Comparison of ENCODE assay signal across 1 cellular context in genomic region chr9:127710204-127710805, GRCh38.
TF ChIP-seq lines count a peak whose summit lies in the region.

No MANE protein-coding gene starts in this region.

TF ChIP-seq in K562, 482 proteins besides CTCF, POLR2A, EP300 and RAD21:
- TF ChIP-seq BRD4 (IDR thresholded peaks at IDR 0.05) (no peak), FOXM1 (IDR thresholded peaks at IDR 0.05; ENCODE audit: low read depth) (no peak), FOXM1 (CRISPR knock-in tag; IDR thresholded peaks at IDR 0.05; ENCODE audit: low read depth) (no peak), PTRF (tag; IDR thresholded peaks at IDR 0.05) (no peak), FUS (optimal IDR thresholded peaks at IDR 0.05; ENCODE audit: low read depth, low read length) (no peak), IFI16 (CRISPR knock-in tag; IDR thresholded peaks at IDR 0.05) (no peak), BCOR (IDR thresholded peaks at IDR 0.05) (peak; percentile 20; the same call in 1 of the 2 replicates), MIER1 (IDR thresholded peaks at IDR 0.05; ENCODE audit: low read depth) (no peak), RBM25 (IDR thresholded peaks at IDR 0.05; ENCODE audit: low read depth, low read length, severe bottlenecking) (no peak), NR3C1 (CRISPR knock-in tag; IDR thresholded peaks at IDR 0.05) (no peak), ZFP36 (IDR thresholded peaks at IDR 0.05; ENCODE audit: low read depth, low read length, partially characterized antibody) (peak; percentile 84), FOXK2 (conservative IDR thresholded peaks at IDR 0.05 in 1 of 2, IDR thresholded peaks at IDR 0.05 in 1 of 2; ENCODE audit: low read depth in 2 of 2) (no peak), RBM22 (IDR thresholded peaks at IDR 0.05; ENCODE audit: low read depth, low read length, poor library complexity, severe bottlenecking) (no peak), CREBBP (IDR thresholded peaks at IDR 0.05; ENCODE audit: low read depth, low read length) (no peak), ZNF165 (CRISPR knock-in tag; IDR thresholded peaks at IDR 0.05; ENCODE audit: borderline replicate concordance) (no peak), SMAD4 (CRISPR knock-in tag; conservative IDR thresholded peaks at IDR 0.05) (no peak), IRF1 (CRISPR knock-in tag; IDR thresholded peaks at IDR 0.05; ENCODE audit: borderline replicate concordance) (no peak)
- TF ChIP-seq, protein P1, sequence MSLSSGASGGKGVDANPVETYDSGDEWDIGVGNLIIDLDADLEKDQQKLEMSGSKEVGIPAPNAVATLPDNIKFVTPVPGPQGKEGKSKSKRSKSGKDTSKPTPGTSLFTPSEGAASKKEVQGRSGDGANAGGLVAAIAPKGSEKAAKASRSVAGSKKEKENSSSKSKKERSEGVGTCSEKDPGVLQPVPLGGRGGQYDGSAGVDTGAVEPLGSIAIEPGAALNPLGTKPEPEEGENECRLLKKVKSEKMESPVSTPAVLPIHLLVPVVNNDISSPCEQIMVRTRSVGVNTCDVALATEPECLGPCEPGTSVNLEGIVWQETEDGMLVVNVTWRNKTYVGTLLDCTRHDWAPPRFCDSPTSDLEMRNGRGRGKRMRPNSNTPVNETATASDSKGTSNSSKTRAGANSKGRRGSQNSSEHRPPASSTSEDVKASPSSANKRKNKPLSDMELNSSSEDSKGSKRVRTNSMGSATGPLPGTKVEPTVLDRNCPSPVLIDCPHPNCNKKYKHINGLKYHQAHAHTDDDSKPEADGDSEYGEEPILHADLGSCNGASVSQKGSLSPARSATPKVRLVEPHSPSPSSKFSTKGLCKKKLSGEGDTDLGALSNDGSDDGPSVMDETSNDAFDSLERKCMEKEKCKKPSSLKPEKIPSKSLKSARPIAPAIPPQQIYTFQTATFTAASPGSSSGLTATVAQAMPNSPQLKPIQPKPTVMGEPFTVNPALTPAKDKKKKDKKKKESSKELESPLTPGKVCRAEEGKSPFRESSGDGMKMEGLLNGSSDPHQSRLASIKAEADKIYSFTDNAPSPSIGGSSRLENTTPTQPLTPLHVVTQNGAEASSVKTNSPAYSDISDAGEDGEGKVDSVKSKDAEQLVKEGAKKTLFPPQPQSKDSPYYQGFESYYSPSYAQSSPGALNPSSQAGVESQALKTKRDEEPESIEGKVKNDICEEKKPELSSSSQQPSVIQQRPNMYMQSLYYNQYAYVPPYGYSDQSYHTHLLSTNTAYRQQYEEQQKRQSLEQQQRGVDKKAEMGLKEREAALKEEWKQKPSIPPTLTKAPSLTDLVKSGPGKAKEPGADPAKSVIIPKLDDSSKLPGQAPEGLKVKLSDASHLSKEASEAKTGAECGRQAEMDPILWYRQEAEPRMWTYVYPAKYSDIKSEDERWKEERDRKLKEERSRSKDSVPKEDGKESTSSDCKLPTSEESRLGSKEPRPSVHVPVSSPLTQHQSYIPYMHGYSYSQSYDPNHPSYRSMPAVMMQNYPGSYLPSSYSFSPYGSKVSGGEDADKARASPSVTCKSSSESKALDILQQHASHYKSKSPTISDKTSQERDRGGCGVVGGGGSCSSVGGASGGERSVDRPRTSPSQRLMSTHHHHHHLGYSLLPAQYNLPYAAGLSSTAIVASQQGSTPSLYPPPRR (CRISPR knock-in tag; IDR thresholded peaks at IDR 0.05; ENCODE audit: borderline replicate concordance), result no peak
